1 cellular context compared by ENCODE assay signal in genomic region chr15:25810154-25810553, GRCh38.
TF ChIP-seq lines count a peak whose summit lies in the region.

No MANE protein-coding gene starts in this region.

TF ChIP-seq in HepG2, 621 proteins besides CTCF, POLR2A, EP300 and RAD21:
- TF ChIP-seq, protein P1, sequence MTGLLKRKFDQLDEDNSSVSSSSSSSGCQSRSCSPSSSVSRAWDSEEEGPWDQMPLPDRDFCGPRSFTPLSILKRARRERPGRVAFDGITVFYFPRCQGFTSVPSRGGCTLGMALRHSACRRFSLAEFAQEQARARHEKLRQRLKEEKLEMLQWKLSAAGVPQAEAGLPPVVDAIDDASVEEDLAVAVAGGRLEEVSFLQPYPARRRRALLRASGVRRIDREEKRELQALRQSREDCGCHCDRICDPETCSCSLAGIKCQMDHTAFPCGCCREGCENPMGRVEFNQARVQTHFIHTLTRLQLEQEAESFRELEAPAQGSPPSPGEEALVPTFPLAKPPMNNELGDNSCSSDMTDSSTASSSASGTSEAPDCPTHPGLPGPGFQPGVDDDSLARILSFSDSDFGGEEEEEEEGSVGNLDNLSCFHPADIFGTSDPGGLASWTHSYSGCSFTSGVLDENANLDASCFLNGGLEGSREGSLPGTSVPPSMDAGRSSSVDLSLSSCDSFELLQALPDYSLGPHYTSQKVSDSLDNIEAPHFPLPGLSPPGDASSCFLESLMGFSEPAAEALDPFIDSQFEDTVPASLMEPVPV (CRISPR knock-in tag; IDR thresholded peaks at IDR 0.05): no peak
- TF ChIP-seq ZFYVE20 (CRISPR knock-in tag; IDR thresholded peaks at IDR 0.05; ENCODE audit: borderline replicate concordance, low read depth) (no peak), YEATS4 (CRISPR knock-in tag; IDR thresholded peaks at IDR 0.05; ENCODE audit: borderline replicate concordance) (no peak), ZNF234 (CRISPR knock-in tag; conservative IDR thresholded peaks at IDR 0.05) (no peak), HINFP (CRISPR knock-in tag; IDR thresholded peaks at IDR 0.05; ENCODE audit: low read depth) (no peak), THRA (CRISPR knock-in tag; IDR thresholded peaks at IDR 0.05; ENCODE audit: borderline replicate concordance) (no peak), PHF5A (CRISPR knock-in tag; IDR thresholded peaks at IDR 0.05; ENCODE audit: low read depth, unreplicated experiment) (no peak), PHF21A (CRISPR knock-in tag; IDR thresholded peaks at IDR 0.05) (no peak), MAX (IDR thresholded peaks at IDR 0.05) (no peak), GATA4 (IDR thresholded peaks at IDR 0.05; ENCODE audit: borderline replicate concordance, low read depth) (no peak), ZGPAT (CRISPR knock-in tag; IDR thresholded peaks at IDR 0.05) (no peak), ZNF574 (CRISPR knock-in tag; IDR thresholded peaks at IDR 0.05) (no peak), HNRNPL (IDR thresholded peaks at IDR 0.05; ENCODE audit: low read depth, low read length) (no peak), SPEN (CRISPR knock-in tag; IDR thresholded peaks at IDR 0.05; ENCODE audit: low read depth) (no peak), ZNF138 (CRISPR knock-in tag; IDR thresholded peaks at IDR 0.05; ENCODE audit: low read depth) (no peak), PHF20 (CRISPR knock-in tag; IDR thresholded peaks at IDR 0.05) (no peak), ZNF567 (CRISPR knock-in tag; IDR thresholded peaks at IDR 0.05; ENCODE audit: borderline replicate concordance) (no peak), ZBTB25 (CRISPR knock-in tag; IDR thresholded peaks at IDR 0.05) (no peak)
- TF ChIP-seq, protein P2, sequence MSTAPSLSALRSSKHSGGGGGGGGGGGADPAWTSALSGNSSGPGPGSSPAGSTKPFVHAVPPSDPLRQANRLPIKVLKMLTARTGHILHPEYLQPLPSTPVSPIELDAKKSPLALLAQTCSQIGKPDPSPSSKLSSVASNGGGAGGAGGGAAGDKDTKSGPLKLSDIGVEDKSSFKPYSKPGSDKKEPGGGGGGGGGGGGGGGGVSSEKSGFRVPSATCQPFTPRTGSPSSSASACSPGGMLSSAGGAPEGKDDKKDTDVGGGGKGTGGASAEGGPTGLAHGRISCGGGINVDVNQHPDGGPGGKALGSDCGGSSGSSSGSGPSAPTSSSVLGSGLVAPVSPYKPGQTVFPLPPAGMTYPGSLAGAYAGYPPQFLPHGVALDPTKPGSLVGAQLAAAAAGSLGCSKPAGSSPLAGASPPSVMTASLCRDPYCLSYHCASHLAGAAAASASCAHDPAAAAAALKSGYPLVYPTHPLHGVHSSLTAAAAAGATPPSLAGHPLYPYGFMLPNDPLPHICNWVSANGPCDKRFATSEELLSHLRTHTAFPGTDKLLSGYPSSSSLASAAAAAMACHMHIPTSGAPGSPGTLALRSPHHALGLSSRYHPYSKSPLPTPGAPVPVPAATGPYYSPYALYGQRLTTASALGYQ (CRISPR knock-in tag; IDR thresholded peaks at IDR 0.05): no peak
TF ChIP-seq in HepG2: peak in this region for 0.
